In the genomic region with DNA sequence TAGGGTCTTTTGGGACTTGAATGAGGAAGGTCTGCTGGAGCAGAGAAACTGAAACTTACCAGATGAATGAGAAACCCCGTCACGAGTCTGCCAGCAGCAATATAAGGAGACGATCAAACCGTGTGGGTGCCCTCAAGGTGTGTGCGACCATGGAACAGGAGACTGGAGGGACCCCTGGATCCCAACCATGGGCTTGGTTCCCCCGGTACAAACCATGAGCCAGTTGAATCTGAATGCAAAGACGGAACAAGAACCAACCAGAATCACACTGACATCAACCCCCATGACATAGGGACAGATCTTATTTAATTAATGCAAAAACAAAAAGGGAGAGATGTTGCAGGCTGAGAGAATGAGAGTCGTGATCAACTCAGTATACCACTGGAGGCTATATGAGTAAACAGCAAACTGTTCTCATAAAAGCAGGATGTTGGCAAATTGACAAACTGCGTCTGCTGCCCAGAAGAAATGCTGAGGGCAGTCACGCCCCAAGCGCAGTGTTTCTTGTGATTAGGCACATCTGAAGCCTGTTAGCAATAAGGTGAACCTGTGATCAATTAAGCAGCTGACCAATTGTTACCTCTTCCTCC, we compare ENCODE assay signal across 13 cellular contexts.
DNase-seq lines count a peak whose midpoint lies in the region; ATAC-seq, FAIRE-seq and TF ChIP-seq lines count a peak whose summit lies in the region.
"Had no signal": no experiment of that assay in that cellular context is flagged by ENCODE, and none has a peak within 500 bp of the region (broad histone marks: within the 10 kb centered on the region; RNA-seq: fewer than 3 reads in every experiment).

No MANE protein-coding gene starts in this region.

- H3K27ac ChIP-seq in CD4-positive, CD25-positive, alpha-beta regulatory T cell (ENCODE audit: insufficient read depth, low read length, poor library complexity, severe bottlenecking) = no peak overlapping the region
- no peak overlapping the region for H3K27ac ChIP-seq in GM12878 (ENCODE audit: control insufficient read depth, insufficient read depth)

- no peaks in the 10 kb centered on the region for H3K9me3 ChIP-seq in CD4-positive, CD25-positive, alpha-beta regulatory T cell (ENCODE audit: control insufficient read depth in 2 of 2, low read length in 2 of 2)
- H3K9me3 ChIP-seq in GM12878 (replicated peaks; ENCODE audit: control insufficient read depth, insufficient read depth, low read length) (no peaks in the 10 kb centered on the region), MG63 (no peaks in the 10 kb centered on the region)

- H3K79me2 ChIP-seq in GM12878 (ENCODE audit: control insufficient read depth, insufficient read depth, low read length) = no peaks in the 10 kb centered on the region

- CTCF ChIA-PET in GM12878 (lab: Yijun Ruan, JAX) = no interaction called here

- WGBS in GM12878 (ENCODE audit: insufficient coverage, insufficient replicate concordance, low lambda C conversion rate, missing lambda C conversion rate) = 16% methylated on average over 11 of the region's 11 CpGs

- no peak for FAIRE-seq in GM12878 (lab: Jason Lieb, UNC)

- peak overlapping the region; percentile 25; the same call in 1 of the 2 replicates for H3K4me2 ChIP-seq in GM12878 (ENCODE audit: control insufficient read depth, insufficient read depth)

- TF ChIP-seq CTCF in GM12878 (IDR thresholded peaks at IDR 0.05 in 2 of 3, conservative IDR thresholded peaks at IDR 0.05 in 1 of 3; ENCODE audit: control insufficient read depth in 2 of 3, extremely low read depth in 1 of 3, insufficient read depth in 1 of 3, low read depth in 3 of 3, low read length in 3 of 3) = no peak

- no peak overlapping the region for H3K9ac ChIP-seq in GM12878 (ENCODE audit: control insufficient read depth, insufficient read depth, low read length)

- no peak for ATAC-seq in CD4-positive, CD25-positive, alpha-beta regulatory T cell (ENCODE audit: low read depth in 2 of 2)
- ATAC-seq in GM19395 (IDR thresholded peaks at IDR 0.05; ENCODE audit: unreplicated experiment) (peak; percentile 42), HG03354 (IDR thresholded peaks at IDR 0.05; ENCODE audit: poor library complexity, severe bottlenecking, unreplicated experiment) (peak; percentile 48), GM12878 (peak; percentile 40; the same call in 2 of the 3 replicates), GM21360 (IDR thresholded peaks at IDR 0.05; ENCODE audit: unreplicated experiment) (no peak), GM21381 (IDR thresholded peaks at IDR 0.05; ENCODE audit: unreplicated experiment) (no peak)
- ATAC-seq in effector memory CD8-positive, alpha-beta T cell (replicated peaks) = no peak

- no peaks in the 10 kb centered on the region for H3K4me1 ChIP-seq in CD4-positive, CD25-positive, alpha-beta regulatory T cell (ENCODE audit: control insufficient read depth, insufficient read depth, low read length, poor library complexity, severe bottlenecking)
- no peaks in the 10 kb centered on the region for H3K4me1 ChIP-seq in GM12878 (ENCODE audit: control insufficient read depth, insufficient read depth, low read length)

- H2AFZ ChIP-seq in GM12878 (ENCODE audit: control insufficient read depth, low read depth, low read length) = no peak overlapping the region

- POLR2A ChIA-PET in GM12878 (lab: Charles Lee) = no interaction called here

- no peaks in the 10 kb centered on the region for H3K27me3 Mint-ChIP-seq in CD4-positive, CD25-positive, alpha-beta regulatory T cell
- no peaks in the 10 kb centered on the region for H3K27me3 Mint-ChIP-seq in effector memory CD8-positive, alpha-beta T cell
- H3K27me3 Mint-ChIP-seq: progenitor cell of endocrine pancreas, type B pancreatic cell had no signal

- TF ChIP-seq RAD21 in GM12878 (IDR thresholded peaks at IDR 0.05; ENCODE audit: insufficient read depth, low read depth, low read length) = no peak

- H3K9me3 Mint-ChIP-seq in CD4-positive, CD25-positive, alpha-beta regulatory T cell = peaks cover 0 to 2% (median 0%) of the 10 kb centered on the region in 7 donors
- peaks cover 0 to 2% of the 10 kb centered on the region in 2 donors for H3K9me3 Mint-ChIP-seq in effector memory CD8-positive, alpha-beta T cell
- H3K9me3 Mint-ChIP-seq: type B pancreatic cell had no signal

- peak overlapping the region in 1 of 3 donors; percentile 42 for H3K27ac Mint-ChIP-seq in CD4-positive, CD25-positive, alpha-beta regulatory T cell
- no peak overlapping the region for H3K27ac Mint-ChIP-seq in effector memory CD8-positive, alpha-beta T cell
- H3K27ac Mint-ChIP-seq: progenitor cell of endocrine pancreas, type B pancreatic cell had no signal

- intact Hi-C loops in GM12878 (cut with micrococcal nuclease; ENCODE audit: unreplicated experiment) = no loop called here

- H4K20me1 ChIP-seq in GM12878 (ENCODE audit: control insufficient read depth, insufficient read depth) = no peaks in the 10 kb centered on the region

- DNase-seq in CD4-positive, CD25-positive, alpha-beta regulatory T cell = no peak
- no peak for DNase-seq in GM12878 (ENCODE audit: low read depth, low spot score)
- DNase-seq in effector memory CD8-positive, alpha-beta T cell = no peak
- DNase-seq in MG63 = no peak
- DNase-seq: cortex of kidney, IMR-90, NCI-H510A had no signal

- no peaks in the 10 kb centered on the region for H3K27me3 ChIP-seq in CD4-positive, CD25-positive, alpha-beta regulatory T cell (ENCODE audit: control insufficient read depth, insufficient read depth, low read length)
- H3K27me3 ChIP-seq in GM12878 (replicated peaks in 1 of 2; ENCODE audit: control insufficient read depth in 2 of 2, insufficient read depth in 2 of 2, low read length in 1 of 2) = no peaks in the 10 kb centered on the region
- H3K27me3 ChIP-seq in MG63 = no peaks in the 10 kb centered on the region

- SMC1A ChIA-PET in GM12878 (lab: Charles Lee; ENCODE audit: uncharacterized antibody, unreplicated experiment) = no interaction called here

- peak overlapping the region in 3 of 4 donors; percentile 48 to 78 (median 68) for H3K4me3 Mint-ChIP-seq in CD4-positive, CD25-positive, alpha-beta regulatory T cell
- H3K4me3 Mint-ChIP-seq in effector memory CD8-positive, alpha-beta T cell = peak overlapping the region in 1 of 2 donors; percentile 29
- H3K4me3 Mint-ChIP-seq: type B pancreatic cell had no signal

- no peak for TF ChIP-seq POLR2A in GM12878 (IDR thresholded peaks at IDR 0.05; ENCODE audit: low read depth, low read length)

- no peak for TF ChIP-seq EP300 in GM12878 (IDR thresholded peaks at IDR 0.05; ENCODE audit: borderline replicate concordance in 1 of 2, control insufficient read depth in 1 of 2, low read depth in 2 of 2, low read length in 2 of 2)

- BruUV-seq in GM12878 (replicated peaks; lab: Mats Ljungman, UMichigan) = no TSS peak

- RAD21 ChIA-PET in GM12878 (lab: Charles Lee; ENCODE audit: unreplicated experiment) = no interaction called here

- in situ Hi-C loops in GM12878 (cut with MboI) = no loop called here

- no peaks in the 10 kb centered on the region for H3K36me3 ChIP-seq in CD4-positive, CD25-positive, alpha-beta regulatory T cell (ENCODE audit: control insufficient read depth, insufficient read depth, low read length)
- no peaks in the 10 kb centered on the region for H3K36me3 ChIP-seq in GM12878 (ENCODE audit: control insufficient read depth in 2 of 2, insufficient read depth in 2 of 2, low read length in 1 of 2)
- no peaks in the 10 kb centered on the region for H3K36me3 ChIP-seq in MG63

- H3K36me3 Mint-ChIP-seq in CD4-positive, CD25-positive, alpha-beta regulatory T cell = no peaks in the 10 kb centered on the region
- no peaks in the 10 kb centered on the region for H3K36me3 Mint-ChIP-seq in effector memory CD8-positive, alpha-beta T cell (ENCODE audit: insufficient read depth)
- H3K36me3 Mint-ChIP-seq: type B pancreatic cell had no signal

- peak overlapping the region; percentile 33 for H3K4me3 ChIP-seq in CD4-positive, CD25-positive, alpha-beta regulatory T cell (ENCODE audit: low read depth, low read length)
- no peak overlapping the region for H3K4me3 ChIP-seq in GM12878
- H3K4me3 ChIP-seq in MG63 = no peak overlapping the region

- H3K4me1 Mint-ChIP-seq in CD4-positive, CD25-positive, alpha-beta regulatory T cell = peaks cover 0 to 6% (median 0%) of the 10 kb centered on the region in 4 donors
- peaks cover 0 to 4% of the 10 kb centered on the region in 2 donors for H3K4me1 Mint-ChIP-seq in effector memory CD8-positive, alpha-beta T cell (ENCODE audit: low read depth in 2 of 2)

TF ChIP-seq in GM12878, 131 proteins besides CTCF, POLR2A, EP300 and RAD21 (continues in another document):
- TF ChIP-seq ZZZ3 (IDR thresholded peaks at IDR 0.05; ENCODE audit: control insufficient read depth, insufficient read length, low read depth) (no peak), CBX5 (IDR thresholded peaks at IDR 0.05; ENCODE audit: low read depth) (no peak), NBN (IDR thresholded peaks at IDR 0.05) (no peak), TCF12 (IDR thresholded peaks at IDR 0.05; ENCODE audit: low read depth, low read length) (no peak), FOXK2 (IDR thresholded peaks at IDR 0.05) (no peak), POLR2AphosphoS2 (IDR thresholded peaks at IDR 0.05; ENCODE audit: low read depth, low read length) (no peak), SMC3 (IDR thresholded peaks at IDR 0.05; ENCODE audit: borderline replicate concordance, low read length) (no peak), RBBP5 (conservative IDR thresholded peaks at IDR 0.05) (no peak), NFYA (IDR thresholded peaks at IDR 0.05; ENCODE audit: borderline replicate concordance, low read depth, low read length) (no peak), MEF2A (IDR thresholded peaks at IDR 0.05; ENCODE audit: insufficient read depth, low read depth, low read length) (no peak), KDM1A (IDR thresholded peaks at IDR 0.05; ENCODE audit: borderline replicate concordance) (no peak)
- TF ChIP-seq, protein P1, sequence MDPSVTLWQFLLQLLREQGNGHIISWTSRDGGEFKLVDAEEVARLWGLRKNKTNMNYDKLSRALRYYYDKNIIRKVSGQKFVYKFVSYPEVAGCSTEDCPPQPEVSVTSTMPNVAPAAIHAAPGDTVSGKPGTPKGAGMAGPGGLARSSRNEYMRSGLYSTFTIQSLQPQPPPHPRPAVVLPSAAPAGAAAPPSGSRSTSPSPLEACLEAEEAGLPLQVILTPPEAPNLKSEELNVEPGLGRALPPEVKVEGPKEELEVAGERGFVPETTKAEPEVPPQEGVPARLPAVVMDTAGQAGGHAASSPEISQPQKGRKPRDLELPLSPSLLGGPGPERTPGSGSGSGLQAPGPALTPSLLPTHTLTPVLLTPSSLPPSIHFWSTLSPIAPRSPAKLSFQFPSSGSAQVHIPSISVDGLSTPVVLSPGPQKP (IDR thresholded peaks at IDR 0.05; ENCODE audit: low read depth, low read length) = no peak
- TF ChIP-seq, protein P2, sequence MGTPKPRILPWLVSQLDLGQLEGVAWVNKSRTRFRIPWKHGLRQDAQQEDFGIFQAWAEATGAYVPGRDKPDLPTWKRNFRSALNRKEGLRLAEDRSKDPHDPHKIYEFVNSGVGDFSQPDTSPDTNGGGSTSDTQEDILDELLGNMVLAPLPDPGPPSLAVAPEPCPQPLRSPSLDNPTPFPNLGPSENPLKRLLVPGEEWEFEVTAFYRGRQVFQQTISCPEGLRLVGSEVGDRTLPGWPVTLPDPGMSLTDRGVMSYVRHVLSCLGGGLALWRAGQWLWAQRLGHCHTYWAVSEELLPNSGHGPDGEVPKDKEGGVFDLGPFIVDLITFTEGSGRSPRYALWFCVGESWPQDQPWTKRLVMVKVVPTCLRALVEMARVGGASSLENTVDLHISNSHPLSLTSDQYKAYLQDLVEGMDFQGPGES (IDR thresholded peaks at IDR 0.05) = no peak

Comparison
In these comparisons a context has a peak if more than half of its experiments do, and no peak if none do; other contexts are left out.
1. ATAC-seq: peak in GM19395 (single experiment), HG03354 (single experiment) and GM12878 (single experiment); none in CD4-positive, CD25-positive, alpha-beta regulatory T cell (0 of 2), GM21360 (single experiment), GM21381 (single experiment) and effector memory CD8-positive, alpha-beta T cell (single experiment).